In the genomic region with DNA sequence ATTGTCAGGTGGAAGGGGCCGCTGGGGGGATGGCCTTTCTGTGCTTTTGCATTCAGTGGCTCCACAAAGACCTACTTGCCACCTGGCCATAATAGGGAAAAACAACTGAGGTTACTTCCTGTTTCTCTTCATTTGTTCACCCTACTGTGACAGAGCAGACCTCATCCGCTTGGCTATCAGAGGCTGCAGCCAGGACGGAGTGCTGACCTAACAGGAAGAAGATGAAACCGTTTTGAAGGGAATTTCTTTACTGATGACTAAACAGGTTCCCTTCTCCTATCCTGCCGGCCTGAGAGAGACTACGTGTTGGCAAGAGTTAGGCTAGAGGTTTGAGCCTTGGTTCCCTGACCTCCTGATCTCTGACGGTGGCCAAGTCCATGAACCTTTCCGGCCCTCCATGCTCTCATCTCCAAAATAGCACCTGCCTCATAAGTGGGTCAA, we compare ENCODE assay signal across 1 cellular context.
A peak's percentile ranks its signal among the peaks of the same experiment; 100 is the strongest.
TF ChIP-seq lines count a peak whose summit lies in the region.

No MANE protein-coding gene starts in this region.

TF ChIP-seq in K562, 482 proteins besides CTCF, POLR2A, EP300 and RAD21 (continued from another document):
- TF ChIP-seq, protein P1, sequence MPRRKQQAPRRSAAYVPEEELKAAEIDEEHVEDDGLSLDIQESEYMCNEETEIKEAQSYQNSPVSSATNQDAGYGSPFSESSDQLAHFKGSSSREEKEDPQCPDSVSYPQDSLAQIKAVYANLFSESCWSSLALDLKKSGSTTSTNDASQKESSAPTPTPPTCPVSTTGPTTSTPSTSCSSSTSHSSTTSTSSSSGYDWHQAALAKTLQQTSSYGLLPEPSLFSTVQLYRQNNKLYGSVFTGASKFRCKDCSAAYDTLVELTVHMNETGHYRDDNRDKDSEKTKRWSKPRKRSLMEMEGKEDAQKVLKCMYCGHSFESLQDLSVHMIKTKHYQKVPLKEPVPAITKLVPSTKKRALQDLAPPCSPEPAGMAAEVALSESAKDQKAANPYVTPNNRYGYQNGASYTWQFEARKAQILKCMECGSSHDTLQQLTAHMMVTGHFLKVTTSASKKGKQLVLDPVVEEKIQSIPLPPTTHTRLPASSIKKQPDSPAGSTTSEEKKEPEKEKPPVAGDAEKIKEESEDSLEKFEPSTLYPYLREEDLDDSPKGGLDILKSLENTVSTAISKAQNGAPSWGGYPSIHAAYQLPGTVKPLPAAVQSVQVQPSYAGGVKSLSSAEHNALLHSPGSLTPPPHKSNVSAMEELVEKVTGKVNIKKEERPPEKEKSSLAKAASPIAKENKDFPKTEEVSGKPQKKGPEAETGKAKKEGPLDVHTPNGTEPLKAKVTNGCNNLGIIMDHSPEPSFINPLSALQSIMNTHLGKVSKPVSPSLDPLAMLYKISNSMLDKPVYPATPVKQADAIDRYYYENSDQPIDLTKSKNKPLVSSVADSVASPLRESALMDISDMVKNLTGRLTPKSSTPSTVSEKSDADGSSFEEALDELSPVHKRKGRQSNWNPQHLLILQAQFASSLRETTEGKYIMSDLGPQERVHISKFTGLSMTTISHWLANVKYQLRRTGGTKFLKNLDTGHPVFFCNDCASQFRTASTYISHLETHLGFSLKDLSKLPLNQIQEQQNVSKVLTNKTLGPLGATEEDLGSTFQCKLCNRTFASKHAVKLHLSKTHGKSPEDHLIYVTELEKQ (CRISPR knock-in tag; IDR thresholded peaks at IDR 0.05) = no peak
- no peak for TF ChIP-seq CREBBP (IDR thresholded peaks at IDR 0.05; ENCODE audit: low read depth, low read length)
- TF ChIP-seq NKRF (IDR thresholded peaks at IDR 0.05; ENCODE audit: borderline replicate concordance) = no peak
- no peak for TF ChIP-seq EGR1 (conservative IDR thresholded peaks at IDR 0.05)
- TF ChIP-seq ARID3B (CRISPR knock-in tag; IDR thresholded peaks at IDR 0.05; ENCODE audit: borderline replicate concordance) = no peak
- no peak for TF ChIP-seq ZNF217 (CRISPR knock-in tag; IDR thresholded peaks at IDR 0.05)
- TF ChIP-seq SMARCA4 (IDR thresholded peaks at IDR 0.05) = peak; percentile 20; the same call in 1 of the 2 replicates
- no peak for TF ChIP-seq PCBP1 (IDR thresholded peaks at IDR 0.05; ENCODE audit: low read depth, low read length, poor library complexity, severe bottlenecking)
- TF ChIP-seq, protein P2, sequence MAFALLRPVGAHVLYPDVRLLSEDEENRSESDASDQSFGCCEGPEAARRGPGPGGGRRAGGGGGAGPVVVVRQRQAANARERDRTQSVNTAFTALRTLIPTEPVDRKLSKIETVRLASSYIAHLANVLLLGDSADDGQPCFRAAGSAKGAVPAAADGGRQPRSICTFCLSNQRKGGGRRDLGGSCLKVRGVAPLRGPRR (CRISPR knock-in tag; IDR thresholded peaks at IDR 0.05) = no peak
- no peak for TF ChIP-seq LCOR (CRISPR knock-in tag; IDR thresholded peaks at IDR 0.05)
- no peak for TF ChIP-seq XRCC5 (IDR thresholded peaks at IDR 0.05; ENCODE audit: low read depth, low read length)
- no peak for TF ChIP-seq RBM14 (IDR thresholded peaks at IDR 0.05; ENCODE audit: borderline replicate concordance, insufficient read depth, low read depth, low read length)
- no peak for TF ChIP-seq MED1 (CRISPR knock-in tag; IDR thresholded peaks at IDR 0.05; ENCODE audit: borderline replicate concordance)
- TF ChIP-seq ZNF707 (CRISPR knock-in tag; conservative IDR thresholded peaks at IDR 0.05) = no peak
- TF ChIP-seq PHF8 (IDR thresholded peaks at IDR 0.05; ENCODE audit: borderline replicate concordance, low read length) = no peak
- no peak for TF ChIP-seq TCF7 (IDR thresholded peaks at IDR 0.05; ENCODE audit: borderline replicate concordance)
- TF ChIP-seq, protein P3, sequence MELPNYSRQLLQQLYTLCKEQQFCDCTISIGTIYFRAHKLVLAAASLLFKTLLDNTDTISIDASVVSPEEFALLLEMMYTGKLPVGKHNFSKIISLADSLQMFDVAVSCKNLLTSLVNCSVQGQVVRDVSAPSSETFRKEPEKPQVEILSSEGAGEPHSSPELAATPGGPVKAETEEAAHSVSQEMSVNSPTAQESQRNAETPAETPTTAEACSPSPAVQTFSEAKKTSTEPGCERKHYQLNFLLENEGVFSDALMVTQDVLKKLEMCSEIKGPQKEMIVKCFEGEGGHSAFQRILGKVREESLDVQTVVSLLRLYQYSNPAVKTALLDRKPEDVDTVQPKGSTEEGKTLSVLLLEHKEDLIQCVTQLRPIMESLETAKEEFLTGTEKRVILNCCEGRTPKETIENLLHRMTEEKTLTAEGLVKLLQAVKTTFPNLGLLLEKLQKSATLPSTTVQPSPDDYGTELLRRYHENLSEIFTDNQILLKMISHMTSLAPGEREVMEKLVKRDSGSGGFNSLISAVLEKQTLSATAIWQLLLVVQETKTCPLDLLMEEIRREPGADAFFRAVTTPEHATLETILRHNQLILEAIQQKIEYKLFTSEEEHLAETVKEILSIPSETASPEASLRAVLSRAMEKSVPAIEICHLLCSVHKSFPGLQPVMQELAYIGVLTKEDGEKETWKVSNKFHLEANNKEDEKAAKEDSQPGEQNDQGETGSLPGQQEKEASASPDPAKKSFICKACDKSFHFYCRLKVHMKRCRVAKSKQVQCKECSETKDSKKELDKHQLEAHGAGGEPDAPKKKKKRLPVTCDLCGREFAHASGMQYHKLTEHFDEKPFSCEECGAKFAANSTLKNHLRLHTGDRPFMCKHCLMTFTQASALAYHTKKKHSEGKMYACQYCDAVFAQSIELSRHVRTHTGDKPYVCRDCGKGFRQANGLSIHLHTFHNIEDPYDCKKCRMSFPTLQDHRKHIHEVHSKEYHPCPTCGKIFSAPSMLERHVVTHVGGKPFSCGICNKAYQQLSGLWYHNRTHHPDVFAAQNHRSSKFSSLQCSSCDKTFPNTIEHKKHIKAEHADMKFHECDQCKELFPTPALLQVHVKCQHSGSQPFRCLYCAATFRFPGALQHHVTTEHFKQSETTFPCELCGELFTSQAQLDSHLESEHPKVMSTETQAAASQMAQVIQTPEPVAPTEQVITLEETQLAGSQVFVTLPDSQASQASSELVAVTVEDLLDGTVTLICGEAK (IDR thresholded peaks at IDR 0.05) = peak; percentile 43; the same call in 1 of the 2 replicates
- TF ChIP-seq, protein P3 (CRISPR knock-in tag; IDR thresholded peaks at IDR 0.05) = no peak
- TF ChIP-seq NR1H2 (CRISPR knock-in tag; IDR thresholded peaks at IDR 0.05) = no peak
- no peak for TF ChIP-seq JUNB (CRISPR knock-in tag; conservative IDR thresholded peaks at IDR 0.05)
- no peak for TF ChIP-seq ZNF778 (CRISPR knock-in tag; IDR thresholded peaks at IDR 0.05)
- no peak for TF ChIP-seq CSDE1 (IDR thresholded peaks at IDR 0.05)
- no peak for TF ChIP-seq CAMTA2 (CRISPR knock-in tag; conservative IDR thresholded peaks at IDR 0.05)
- TF ChIP-seq, protein P4, sequence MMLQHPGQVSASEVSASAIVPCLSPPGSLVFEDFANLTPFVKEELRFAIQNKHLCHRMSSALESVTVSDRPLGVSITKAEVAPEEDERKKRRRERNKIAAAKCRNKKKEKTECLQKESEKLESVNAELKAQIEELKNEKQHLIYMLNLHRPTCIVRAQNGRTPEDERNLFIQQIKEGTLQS (IDR thresholded peaks at IDR 0.05) = peak; percentile 51; the same call in 1 of the 2 replicates
- TF ChIP-seq, protein P4 (CRISPR knock-in tag; conservative IDR thresholded peaks at IDR 0.05) = no peak
- TF ChIP-seq CHD2 (IDR thresholded peaks at IDR 0.05; ENCODE audit: low read depth, low read length) = no peak
- peak; percentile 49 for TF ChIP-seq ELF1 (tag; IDR thresholded peaks at IDR 0.05)
- TF ChIP-seq SRF (CRISPR knock-in tag; IDR thresholded peaks at IDR 0.05) = peak in 1 of 2 experiments; percentile 96; a peak in 2 of 4 replicates
